8 cellular contexts compared by ENCODE assay signal in the genomic region with DNA sequence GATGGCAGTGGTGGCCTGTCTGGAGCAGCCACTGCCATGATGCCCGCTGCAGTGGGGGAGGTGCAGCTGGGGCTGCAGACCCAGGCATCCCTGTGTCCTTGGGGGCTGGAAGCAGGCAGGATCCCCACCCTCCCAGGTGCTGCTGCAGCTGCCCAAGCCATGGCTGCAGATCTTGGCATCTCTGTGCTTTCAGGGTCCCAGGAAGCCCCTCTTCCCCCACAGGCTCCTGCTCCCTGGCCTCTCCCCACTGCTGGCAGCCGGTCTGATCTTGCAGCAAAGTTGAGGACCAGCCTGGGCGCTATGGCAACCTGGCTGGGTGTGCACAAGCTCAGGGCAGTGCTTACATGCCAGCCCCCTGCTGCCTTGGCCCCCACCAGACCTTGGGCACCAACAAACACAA.
"Had no signal": no experiment of that assay in that cellular context is flagged by ENCODE, and none has a peak within 500 bp of the region (broad histone marks: within the 10 kb centered on the region; RNA-seq: fewer than 3 reads in every experiment).

No MANE protein-coding gene starts in this region.

- ATAC-seq: GM23338, HCT116 had no signal

- H3K27me3 Mint-ChIP-seq: IgD-negative memory B cell had no signal

- H3K9me3 ChIP-seq: HAP-1 had no signal

- H3K27ac Mint-ChIP-seq: GM23338, HFFc6, IgD-negative memory B cell had no signal

- FAIRE-seq: HTR-8/SVneo had no signal

- H3K4me1 ChIP-seq: HAP-1 had no signal

- H2AFZ ChIP-seq: GM23338 had no signal

- H3K4me3 ChIP-seq: GM23338, HAP-1 had no signal

- H3K4me3 Mint-ChIP-seq: GM23338, HFFc6, IgD-negative memory B cell had no signal

- H3K36me3 ChIP-seq: HAP-1 had no signal

- H3K36me3 Mint-ChIP-seq: IgD-negative memory B cell had no signal

- DNase-seq: H7, HFFc6, KG1 had no signal

- H3K9me3 Mint-ChIP-seq: GM23338, HFFc6, IgD-negative memory B cell had no signal
